8 cellular contexts compared by ENCODE assay signal in the genomic region with DNA sequence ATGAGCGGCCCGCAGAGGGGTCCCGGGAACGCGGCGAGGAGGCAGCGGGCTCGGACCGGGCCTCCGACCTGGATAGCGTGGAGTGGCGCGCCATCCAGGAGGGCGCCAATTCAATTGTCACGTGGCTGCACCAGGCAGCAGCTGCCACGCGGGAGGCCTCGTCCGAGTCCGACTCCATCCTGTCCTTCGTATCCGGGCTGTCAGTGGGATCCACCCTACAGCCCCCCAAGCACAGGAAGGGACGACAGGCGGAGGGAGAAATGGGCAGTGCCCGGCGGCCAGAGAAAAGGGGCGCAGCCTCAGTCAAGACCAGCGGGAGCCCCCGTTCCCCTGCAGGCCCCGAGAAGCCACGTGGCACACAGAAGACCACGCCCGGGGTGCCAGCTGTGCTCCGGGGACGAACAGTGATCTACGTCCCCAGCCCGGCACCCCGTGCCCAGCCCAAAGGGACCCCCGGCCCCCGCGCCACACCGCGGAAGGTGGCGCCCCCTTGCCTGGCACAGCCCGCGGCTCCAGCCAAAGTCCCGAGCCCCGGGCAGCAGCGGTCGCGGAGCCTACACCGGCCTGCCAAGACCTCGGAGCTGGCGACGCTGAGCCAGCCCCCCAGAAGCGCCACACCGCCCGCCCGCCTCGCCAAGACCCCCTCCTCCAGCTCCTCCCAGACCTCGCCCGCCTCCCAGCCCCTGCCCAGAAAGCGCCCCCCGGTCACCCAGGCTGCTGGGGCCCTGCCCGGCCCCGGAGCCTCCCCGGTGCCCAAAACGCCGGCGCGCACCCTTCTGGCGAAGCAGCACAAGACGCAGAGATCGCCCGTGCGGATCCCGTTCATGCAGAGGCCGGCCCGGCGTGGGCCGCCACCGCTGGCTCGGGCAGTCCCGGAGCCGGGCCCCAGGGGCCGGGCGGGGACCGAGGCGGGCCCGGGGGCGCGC. TPM values are rescaled to one million over a fixed set of nuclear protein-coding genes. Genes with fewer than 3 reads are reported as not detected.
DNase-seq lines count a peak whose midpoint lies in the region; ATAC-seq, FAIRE-seq and TF ChIP-seq lines count a peak whose summit lies in the region.
"Had no signal": no experiment of that assay in that cellular context is flagged by ENCODE, and none has a peak within 500 bp of the region (broad histone marks: within the 10 kb centered on the region; RNA-seq: fewer than 3 reads in every experiment).

No MANE protein-coding gene starts in this region.

- DNase-seq in CD1c-positive myeloid dendritic cell (ENCODE audit: extremely low spot score) (peak; percentile 41), SK-N-MC (ENCODE audit: low read depth, low spot score) (no peak), keratinocyte (ENCODE audit: low read depth, low spot score) (no peak), NCI-H345 (lab: John Stamatoyannopoulos, UW) (no peak), NCI-H1930 (lab: John Stamatoyannopoulos, UW) (no peak)

- ATAC-seq in HG03460 (IDR thresholded peaks at IDR 0.05; ENCODE audit: unreplicated experiment), result no peak

- no peak overlapping the region for H3K9ac ChIP-seq in SK-N-MC (ENCODE audit: insufficient read length)
- H3K9ac ChIP-seq in keratinocyte (ENCODE audit: control insufficient read depth, extremely low read depth, insufficient read depth, low read length), result no peak overlapping the region

- peaks cover 4% of the 10 kb centered on the region for H3K9me1 ChIP-seq in keratinocyte (ENCODE audit: control insufficient read depth, extremely low read depth, insufficient read depth, low read length)

- H4K20me1 ChIP-seq in keratinocyte (ENCODE audit: control insufficient read depth, extremely low read depth, insufficient read depth, low read length), result peaks cover 12% of the 10 kb centered on the region

- peak in 2 of 3 experiments; percentile 13 to 54 for TF ChIP-seq CTCF in keratinocyte (optimal IDR thresholded peaks at IDR 0.05 in 1 of 3, IDR thresholded peaks at IDR 0.05 in 1 of 3, conservative IDR thresholded peaks at IDR 0.05 in 1 of 3; ENCODE audit: extremely low read depth in 1 of 3, insufficient read depth in 2 of 3, low read length in 3 of 3)

- FAIRE-seq in keratinocyte (lab: Jason Lieb, UNC), result no peak
- FAIRE-seq: GM18507 had no signal

- no peaks in the 10 kb centered on the region for H3K9me3 ChIP-seq in SK-N-MC (ENCODE audit: low read depth, low read length)
- H3K9me3 ChIP-seq in keratinocyte (ENCODE audit: control insufficient read depth, low read depth, low read length), result no peaks in the 10 kb centered on the region

- H3K27ac ChIP-seq in SK-N-MC, result no peak overlapping the region
- H3K27ac ChIP-seq in keratinocyte (ENCODE audit: control insufficient read depth, insufficient read depth, low read length), result no peak overlapping the region

- peaks cover 16% of the 10 kb centered on the region for H3K4me1 ChIP-seq in keratinocyte (ENCODE audit: control insufficient read depth, extremely low read depth, insufficient read depth, low read length)

- dilution Hi-C loops in keratinocyte (cut with MboI; ENCODE audit: extremely low pct_ligation_motif_present, low sequenced_read_pairs), result no loop called here

- peak overlapping the region; percentile 38 for H3K4me3 ChIP-seq in SK-N-MC
- H3K4me3 ChIP-seq in keratinocyte (ENCODE audit: control insufficient read depth in 2 of 3, extremely low read depth in 1 of 3, insufficient read depth in 2 of 3, low read depth in 1 of 3, low read length in 3 of 3), result peak overlapping the region in 2 of 3 experiments; percentile 27 to 36
- H3K4me3 ChIP-seq: lung had no signal

- no peaks in the 10 kb centered on the region for H3K79me2 ChIP-seq in keratinocyte (ENCODE audit: control insufficient read depth, insufficient read depth, low read length)

- peak overlapping the region; percentile 60 for H3K4me2 ChIP-seq in keratinocyte (ENCODE audit: control insufficient read depth, extremely low read depth, insufficient read depth, low read depth, low read length)

- H2AFZ ChIP-seq in keratinocyte (ENCODE audit: control insufficient read depth, low read length), result no peak overlapping the region

- H3K36me3 ChIP-seq in SK-N-MC (ENCODE audit: insufficient read depth, low read length) (no peaks in the 10 kb centered on the region), keratinocyte (ENCODE audit: control insufficient read depth in 2 of 2, extremely low read depth in 1 of 2, insufficient read depth in 2 of 2, low read length in 2 of 2) (no peaks in the 10 kb centered on the region)

- peaks cover 61% of the 10 kb centered on the region for H3K27me3 ChIP-seq in keratinocyte (ENCODE audit: control insufficient read depth, extremely low read depth, insufficient read depth, low read length)

RNA-seq across cellular contexts. Expression of gene C19orf25, which starts 10.5 kb away (rescaled TPM):
- polyA plus RNA-seq in keratinocyte, result 11.2 to 24.9 TPM (median 13.8 TPM) in 3 replicates
- polyA plus RNA-seq in keratinocyte (2011; ENCODE audit: low read depth), result 5.0 TPM
- 12.9 and 35.3 TPM in 2 replicates for polyA plus RNA-seq in keratinocyte (2011; cell fraction: cytosol; rRNA removed)
- 16.8 and 23.9 TPM in 2 replicates for polyA plus RNA-seq in keratinocyte (2011; cell fraction: nucleus; rRNA removed)
- polyA plus RNA-seq in keratinocyte (2012; ENCODE audit: low replicate concordance), result 17.7 and 18.7 TPM in 2 replicates
- polyA minus RNA-seq in keratinocyte, result 6.2 to 16.8 TPM (median 10.1 TPM) in 3 replicates
- 30.5 TPM for polyA minus RNA-seq in keratinocyte (2011; cell fraction: cytosol; rRNA and poly(A)+ RNA removed)
- polyA minus RNA-seq in keratinocyte (2011; cell fraction: nucleus; rRNA and poly(A)+ RNA removed), result 13.4 and 14.5 TPM in 2 replicates

RNA-seq across cellular contexts. Expression of gene APC2, which starts 18.6 kb away (rescaled TPM):
- 0.01 to 0.05 TPM (median 0.01 TPM) in 3 replicates for polyA plus RNA-seq in keratinocyte
- not detected for polyA plus RNA-seq in keratinocyte (2011; ENCODE audit: low read depth)
- 0.01 and 0.03 TPM in 2 replicates for polyA plus RNA-seq in keratinocyte (2011; cell fraction: cytosol; rRNA removed)
- polyA plus RNA-seq in keratinocyte (2011; cell fraction: nucleus; rRNA removed), result 0.08 and 0.11 TPM in 2 replicates
- polyA plus RNA-seq in keratinocyte (2012; ENCODE audit: low replicate concordance), result 0.16 and 0.20 TPM in 2 replicates
- polyA minus RNA-seq in keratinocyte, result 0.03 to 0.13 TPM in 2 of 3 replicates, not detected in the other
- not detected for polyA minus RNA-seq in keratinocyte (2011; cell fraction: cytosol; rRNA and poly(A)+ RNA removed)
- 0.21 and 0.54 TPM in 2 replicates for polyA minus RNA-seq in keratinocyte (2011; cell fraction: nucleus; rRNA and poly(A)+ RNA removed)

RNA-seq across cellular contexts. Expression of gene PCSK4, which starts 21.6 kb away (rescaled TPM):
- 0.25 to 1.2 TPM (median 0.27 TPM) in 3 replicates for polyA plus RNA-seq in keratinocyte
- 0.36 TPM for polyA plus RNA-seq in keratinocyte (2011; ENCODE audit: low read depth)
- polyA plus RNA-seq in keratinocyte (2011; cell fraction: cytosol; rRNA removed), result 0.12 and 0.35 TPM in 2 replicates
- 4.0 and 6.0 TPM in 2 replicates for polyA plus RNA-seq in keratinocyte (2011; cell fraction: nucleus; rRNA removed)
- 0.71 and 0.93 TPM in 2 replicates for polyA plus RNA-seq in keratinocyte (2012; ENCODE audit: low replicate concordance)
- polyA minus RNA-seq in keratinocyte, result 0.22 to 0.92 TPM in 2 of 3 replicates, not detected in the other
- polyA minus RNA-seq in keratinocyte (2011; cell fraction: cytosol; rRNA and poly(A)+ RNA removed), result not detected
- 0.53 and 1.7 TPM in 2 replicates for polyA minus RNA-seq in keratinocyte (2011; cell fraction: nucleus; rRNA and poly(A)+ RNA removed)

RNA-seq across cellular contexts. Expression of gene REEP6, which starts 22.4 kb away (rescaled TPM):
- 1.2 to 1.3 TPM (median 1.2 TPM) in 3 replicates for polyA plus RNA-seq in keratinocyte
- 1.8 TPM for polyA plus RNA-seq in keratinocyte (2011; ENCODE audit: low read depth)
- 1.4 and 3.0 TPM in 2 replicates for polyA plus RNA-seq in keratinocyte (2011; cell fraction: cytosol; rRNA removed)
- 1.1 and 1.5 TPM in 2 replicates for polyA plus RNA-seq in keratinocyte (2011; cell fraction: nucleus; rRNA removed)
- 2.0 and 3.1 TPM in 2 replicates for polyA plus RNA-seq in keratinocyte (2012; ENCODE audit: low replicate concordance)
- 0.80 to 5.9 TPM (median 2.5 TPM) in 3 replicates for polyA minus RNA-seq in keratinocyte
- polyA minus RNA-seq in keratinocyte (2011; cell fraction: cytosol; rRNA and poly(A)+ RNA removed), result 4.4 TPM
- polyA minus RNA-seq in keratinocyte (2011; cell fraction: nucleus; rRNA and poly(A)+ RNA removed), result 1.2 and 1.4 TPM in 2 replicates

RNA-seq across cellular contexts. Expression of gene RPS15, which starts 30.3 kb away (rescaled TPM):
- polyA plus RNA-seq in keratinocyte, result 795 to 1,391 TPM (median 803 TPM) in 3 replicates
- 362 TPM for polyA plus RNA-seq in keratinocyte (2011; ENCODE audit: low read depth)
- polyA plus RNA-seq in keratinocyte (2011; cell fraction: cytosol; rRNA removed), result 749 and 1,693 TPM in 2 replicates
- 422 and 446 TPM in 2 replicates for polyA plus RNA-seq in keratinocyte (2011; cell fraction: nucleus; rRNA removed)
- polyA plus RNA-seq in keratinocyte (2012; ENCODE audit: low replicate concordance), result 1,800 and 1,869 TPM in 2 replicates
- 373 to 635 TPM (median 449 TPM) in 3 replicates for polyA minus RNA-seq in keratinocyte
- polyA minus RNA-seq in keratinocyte (2011; cell fraction: cytosol; rRNA and poly(A)+ RNA removed), result 1,642 TPM
- 171 and 204 TPM in 2 replicates for polyA minus RNA-seq in keratinocyte (2011; cell fraction: nucleus; rRNA and poly(A)+ RNA removed)
